In genomic region chr10:44180321-44181154, GRCh38 we compare ENCODE assay signal across 13 cellular contexts.
DNase-seq lines count a peak whose midpoint lies in the region; ATAC-seq and TF ChIP-seq lines count a peak whose summit lies in the region.
"Had no signal": no experiment of that assay in that cellular context is flagged by ENCODE, and none has a peak within 500 bp of the region (broad histone marks: within the 10 kb centered on the region; RNA-seq: fewer than 3 reads in every experiment).

No MANE protein-coding gene starts in this region.

- no peaks in the 10 kb centered on the region for H3K36me3 Mint-ChIP-seq in activated CD4-positive, alpha-beta T cell treated with anti-CD3 and anti-CD28 coated beads, Interleukin-2, amount 10 ng/mL, durations not matched to agents 24 days and 14 days (ENCODE audit: low read depth)
- H3K36me3 Mint-ChIP-seq in activated CD4-positive, alpha-beta T cell treated with anti-CD3 and anti-CD28 coated beads for 36 hours (ENCODE audit: low read depth) = no peaks in the 10 kb centered on the region
- no peaks in the 10 kb centered on the region for H3K36me3 Mint-ChIP-seq in activated naive CD8-positive, alpha-beta T cell treated with anti-CD3 and anti-CD28 coated beads for 36 hours
- H3K36me3 Mint-ChIP-seq: activated naive CD4-positive, alpha-beta T cell treated with anti-CD3 and anti-CD28 coated beads, Interleukin-2, amount 50 U/mL, for 24 hours had no signal

- no peaks in the 10 kb centered on the region for H3K4me1 Mint-ChIP-seq in activated CD4-positive, alpha-beta T cell treated with anti-CD3 and anti-CD28 coated beads, Interleukin-2, amount 10 ng/mL, durations not matched to agents 24 days and 14 days
- H3K4me1 Mint-ChIP-seq in activated CD4-positive, alpha-beta T cell treated with anti-CD3 and anti-CD28 coated beads for 36 hours = no peaks in the 10 kb centered on the region
- no peaks in the 10 kb centered on the region for H3K4me1 Mint-ChIP-seq in activated naive CD8-positive, alpha-beta T cell treated with anti-CD3 and anti-CD28 coated beads for 36 hours
- H3K4me1 Mint-ChIP-seq: activated naive CD4-positive, alpha-beta T cell treated with anti-CD3 and anti-CD28 coated beads, Interleukin-2, amount 50 U/mL, for 24 hours had no signal

- no peak overlapping the region for H3K27ac Mint-ChIP-seq in activated CD4-positive, alpha-beta T cell treated with anti-CD3 and anti-CD28 coated beads, Interleukin-2, amount 10 ng/mL, durations not matched to agents 24 days and 14 days
- H3K27ac Mint-ChIP-seq in activated CD4-positive, alpha-beta T cell treated with anti-CD3 and anti-CD28 coated beads for 36 hours = no peak overlapping the region
- H3K27ac Mint-ChIP-seq in activated naive CD8-positive, alpha-beta T cell treated with anti-CD3 and anti-CD28 coated beads for 36 hours = no peak overlapping the region
- H3K27ac Mint-ChIP-seq: activated naive CD4-positive, alpha-beta T cell treated with anti-CD3 and anti-CD28 coated beads, Interleukin-2, amount 50 U/mL, for 24 hours had no signal

- no peaks in the 10 kb centered on the region for H3K36me3 ChIP-seq in vagina
- H3K36me3 ChIP-seq: thoracic aorta had no signal

- H3K27me3 Mint-ChIP-seq in activated CD4-positive, alpha-beta T cell treated with anti-CD3 and anti-CD28 coated beads, Interleukin-2, amount 10 ng/mL, durations not matched to agents 24 days and 14 days = no peaks in the 10 kb centered on the region
- peaks cover 4% of the 10 kb centered on the region for H3K27me3 Mint-ChIP-seq in activated CD4-positive, alpha-beta T cell treated with anti-CD3 and anti-CD28 coated beads for 36 hours
- peaks cover 7% of the 10 kb centered on the region for H3K27me3 Mint-ChIP-seq in activated naive CD8-positive, alpha-beta T cell treated with anti-CD3 and anti-CD28 coated beads for 36 hours
- H3K27me3 Mint-ChIP-seq: activated naive CD4-positive, alpha-beta T cell treated with anti-CD3 and anti-CD28 coated beads, Interleukin-2, amount 50 U/mL, for 24 hours had no signal

- no peak for TF ChIP-seq CTCF in vagina (IDR thresholded peaks at IDR 0.05)

- ATAC-seq in activated CD4-positive, alpha-beta T cell treated with anti-CD3 and anti-CD28 coated beads for 36 hours = no peak
- ATAC-seq in GM19324 (IDR thresholded peaks at IDR 0.05; ENCODE audit: low FRiP score, unreplicated experiment) = no peak
- ATAC-seq: activated CD4-positive, CD25-positive, alpha-beta regulatory T cell treated with anti-CD3 and anti-CD28 coated beads, Interleukin-2, amount 50 U/mL, for 24 hours had no signal

- DNase-seq in activated CD4-positive, alpha-beta T cell treated with anti-CD3 and anti-CD28 coated beads, Interleukin-2, amount 10 ng/mL, durations not matched to agents 24 days and 14 days = peak; percentile 44
- no peak for DNase-seq in activated CD4-positive, alpha-beta T cell treated with anti-CD3 and anti-CD28 coated beads for 36 hours
- DNase-seq in astrocyte of the hippocampus (ENCODE audit: low read depth, low spot score) (peak; percentile 80), iris pigment epithelial cell (ENCODE audit: low read depth) (peak; percentile 35), vagina (ENCODE audit: extremely low spot score in 2 of 2) (no peak), putamen (ENCODE audit: low spot score) (no peak)
- DNase-seq in activated naive CD8-positive, alpha-beta T cell treated with anti-CD3 and anti-CD28 coated beads for 36 hours = no peak
- DNase-seq: 8988T, NCI-H1105 had no signal

- no peaks in the 10 kb centered on the region for H3K9me3 Mint-ChIP-seq in activated CD4-positive, alpha-beta T cell treated with anti-CD3 and anti-CD28 coated beads, Interleukin-2, amount 10 ng/mL, durations not matched to agents 24 days and 14 days
- H3K9me3 Mint-ChIP-seq in activated CD4-positive, alpha-beta T cell treated with anti-CD3 and anti-CD28 coated beads for 36 hours (ENCODE audit: low read depth) = no peaks in the 10 kb centered on the region
- no peaks in the 10 kb centered on the region for H3K9me3 Mint-ChIP-seq in activated naive CD8-positive, alpha-beta T cell treated with anti-CD3 and anti-CD28 coated beads for 36 hours
- H3K9me3 Mint-ChIP-seq: activated naive CD4-positive, alpha-beta T cell treated with anti-CD3 and anti-CD28 coated beads, Interleukin-2, amount 50 U/mL, for 24 hours had no signal

- POLR2A ChIA-PET in activated CD4-positive, alpha-beta T cell treated with anti-CD3 and anti-CD28 coated beads for 36 hours (lab: Charles Lee) = no interaction called here

- no peak for TF ChIP-seq POLR2A in vagina (IDR thresholded peaks at IDR 0.05)

- H3K4me3 ChIP-seq in vagina = no peak overlapping the region
- H3K4me3 ChIP-seq: thoracic aorta had no signal

- no peak overlapping the region for H3K4me3 Mint-ChIP-seq in activated CD4-positive, alpha-beta T cell treated with anti-CD3 and anti-CD28 coated beads, Interleukin-2, amount 10 ng/mL, durations not matched to agents 24 days and 14 days
- H3K4me3 Mint-ChIP-seq in activated CD4-positive, alpha-beta T cell treated with anti-CD3 and anti-CD28 coated beads for 36 hours = no peak overlapping the region
- no peak overlapping the region for H3K4me3 Mint-ChIP-seq in activated naive CD8-positive, alpha-beta T cell treated with anti-CD3 and anti-CD28 coated beads for 36 hours
- H3K4me3 Mint-ChIP-seq: activated naive CD4-positive, alpha-beta T cell treated with anti-CD3 and anti-CD28 coated beads, Interleukin-2, amount 50 U/mL, for 24 hours had no signal

- H3K27me3 ChIP-seq in vagina = no peaks in the 10 kb centered on the region

- H3K4me1 ChIP-seq in vagina = peaks cover 31% of the 10 kb centered on the region

- intact Hi-C loops in activated CD4-positive, alpha-beta T cell treated with anti-CD3 and anti-CD28 coated beads, Interleukin-2, amount 10 ng/mL, durations not matched to agents 24 days and 14 days (cut with micrococcal nuclease) = no loop called here
- intact Hi-C loops in activated CD4-positive, alpha-beta T cell treated with anti-CD3 and anti-CD28 coated beads for 36 hours (cut with DNase I, micrococcal nuclease) = no loop called here
- intact Hi-C loops in vagina (cut with DNase I) = no loop called here

- CTCF ChIA-PET in activated CD4-positive, alpha-beta T cell treated with anti-CD3 and anti-CD28 coated beads for 36 hours (lab: Charles Lee) = no interaction called here

- H3K27ac ChIP-seq in vagina = peak overlapping the region; percentile 61
- H3K27ac ChIP-seq: thoracic aorta had no signal

- H3K9me3 ChIP-seq in vagina = no peaks in the 10 kb centered on the region
- H3K9me3 ChIP-seq: thoracic aorta had no signal

Comparison
In these comparisons a context has a peak if more than half of its experiments do, and no peak if none do; other contexts are left out.
1. DNase-seq: peak in activated CD4-positive, alpha-beta T cell treated with anti-CD3 and anti-CD28 coated beads, Interleukin-2, amount 10 ng/mL, durations not matched to agents 24 days and 14 days (single experiment), astrocyte of the hippocampus (single experiment) and iris pigment epithelial cell (single experiment); none in activated CD4-positive, alpha-beta T cell treated with anti-CD3 and anti-CD28 coated beads for 36 hours (single experiment), vagina (0 of 2), putamen (single experiment) and activated naive CD8-positive, alpha-beta T cell treated with anti-CD3 and anti-CD28 coated beads for 36 hours (single experiment).